ENCODE assay signal across 9 cellular contexts in the genomic region with DNA sequence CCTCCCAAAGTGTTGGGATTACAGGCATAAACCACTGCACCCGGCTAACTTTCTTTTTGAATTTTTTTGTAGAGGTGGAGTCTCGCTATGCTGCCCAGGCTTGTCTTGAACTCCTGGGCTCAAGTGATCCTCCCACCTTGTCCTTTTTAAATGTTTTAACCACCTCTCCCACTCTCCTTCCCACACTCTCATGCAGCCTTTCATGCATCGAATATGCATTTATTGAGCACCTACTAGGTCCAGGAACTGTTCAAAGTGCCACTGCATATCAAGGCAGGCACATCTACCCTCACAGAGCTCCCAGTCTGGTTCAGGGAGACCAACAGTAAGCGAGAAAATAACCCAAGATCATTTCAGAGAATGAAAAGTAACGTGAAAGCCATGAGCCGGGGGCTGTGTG. TPM values are rescaled to one million over a fixed set of nuclear protein-coding genes. Genes with fewer than 3 reads are reported as not detected.
DNase-seq lines count a peak whose midpoint lies in the region; ATAC-seq and TF ChIP-seq lines count a peak whose summit lies in the region.
"Had no signal": no experiment of that assay in that cellular context is flagged by ENCODE, and none has a peak within 500 bp of the region (broad histone marks: within the 10 kb centered on the region; RNA-seq: fewer than 3 reads in every experiment).

No MANE protein-coding gene starts in this region.

- H3K27ac ChIP-seq in stomach smooth muscle (ENCODE audit: low read length): peak overlapping the region; percentile 71

- DNase-seq in T-helper 1 cell (no peak), kidney epithelial cell (ENCODE audit: low read depth) (no peak)
- no peak for DNase-seq in stimulated activated CD4-positive, alpha-beta T cell treated with anti-CD3 and anti-CD28 coated beads, Interleukin-4, amount 100 ng/mL, for 1 hour
- DNase-seq: NCI-H1694 treated with DMSO at 0.1 percent for 48 hours had no signal

- H3K27me3 ChIP-seq in kidney epithelial cell (ENCODE audit: control insufficient read depth, insufficient read depth, low read length) (no peaks in the 10 kb centered on the region), stomach smooth muscle (ENCODE audit: control insufficient read depth in 1 of 2, insufficient read depth in 2 of 2, low read length in 2 of 2) (no peaks in the 10 kb centered on the region)

- H3K9me3 ChIP-seq in stomach smooth muscle (ENCODE audit: control insufficient read depth in 2 of 2, low read length in 2 of 2): no peaks in the 10 kb centered on the region

- H3K36me3 Mint-ChIP-seq in T-helper 1 cell treated with Interleukin-12 subunit alpha and Interleukin-12 subunit beta and Interleukin-4 antibody, amounts not matched to agents 30 μg/mL and 1 μg/mL, for 36 hours (ENCODE audit: low read depth): peaks cover 4% of the 10 kb centered on the region
- H3K36me3 Mint-ChIP-seq in activated naive CD8-positive, alpha-beta T cell: no peaks in the 10 kb centered on the region

- H3K4me3 ChIP-seq in kidney epithelial cell (ENCODE audit: low read depth, low read length) (peak overlapping the region; percentile 98), stomach smooth muscle (ENCODE audit: low read length in 2 of 2) (peak overlapping the region; percentile 61 to 94)

- no peaks in the 10 kb centered on the region for H3K27me3 Mint-ChIP-seq in T-helper 1 cell treated with Interleukin-12 subunit alpha and Interleukin-12 subunit beta and Interleukin-4 antibody, amounts not matched to agents 30 μg/mL and 1 μg/mL, for 36 hours (ENCODE audit: low read depth)
- H3K27me3 Mint-ChIP-seq in activated naive CD8-positive, alpha-beta T cell: no peaks in the 10 kb centered on the region

- H3K4me3 Mint-ChIP-seq in T-helper 1 cell treated with Interleukin-12 subunit alpha and Interleukin-12 subunit beta and Interleukin-4 antibody, amounts not matched to agents 30 μg/mL and 1 μg/mL, for 36 hours: peak overlapping the region; percentile 97
- peak overlapping the region; percentile 95 for H3K4me3 Mint-ChIP-seq in activated naive CD8-positive, alpha-beta T cell

- ATAC-seq in HG03565 (IDR thresholded peaks at IDR 0.05; ENCODE audit: unreplicated experiment): no peak
- ATAC-seq in HG02763 (IDR thresholded peaks at IDR 0.05; ENCODE audit: unreplicated experiment): no peak

- H3K9me3 Mint-ChIP-seq in T-helper 1 cell treated with Interleukin-12 subunit alpha and Interleukin-12 subunit beta and Interleukin-4 antibody, amounts not matched to agents 30 μg/mL and 1 μg/mL, for 36 hours: no peaks in the 10 kb centered on the region
- H3K9me3 Mint-ChIP-seq in activated naive CD8-positive, alpha-beta T cell (ENCODE audit: low read depth): no peaks in the 10 kb centered on the region

- H3K9ac ChIP-seq in stomach smooth muscle (ENCODE audit: low read length in 2 of 2): peak overlapping the region; percentile 88 to 89

- peaks cover 14% of the 10 kb centered on the region for H3K4me1 ChIP-seq in stomach smooth muscle (ENCODE audit: control insufficient read depth, insufficient read depth, low read length)

- peaks cover 19% of the 10 kb centered on the region for H3K4me1 Mint-ChIP-seq in T-helper 1 cell treated with Interleukin-12 subunit alpha and Interleukin-12 subunit beta and Interleukin-4 antibody, amounts not matched to agents 30 μg/mL and 1 μg/mL, for 36 hours (ENCODE audit: low read depth)
- peaks cover 24% of the 10 kb centered on the region for H3K4me1 Mint-ChIP-seq in activated naive CD8-positive, alpha-beta T cell (ENCODE audit: low read depth)

- H3K27ac Mint-ChIP-seq in T-helper 1 cell treated with Interleukin-12 subunit alpha and Interleukin-12 subunit beta and Interleukin-4 antibody, amounts not matched to agents 30 μg/mL and 1 μg/mL, for 36 hours: peak overlapping the region; percentile 96
- H3K27ac Mint-ChIP-seq in activated naive CD8-positive, alpha-beta T cell: peak overlapping the region; percentile 92

- H3K36me3 ChIP-seq in kidney epithelial cell (ENCODE audit: control insufficient read depth, insufficient read depth, low read length) (no peaks in the 10 kb centered on the region), stomach smooth muscle (ENCODE audit: control insufficient read depth in 2 of 2, insufficient read depth in 2 of 2, low read length in 2 of 2) (no peaks in the 10 kb centered on the region)

- no peak for TF ChIP-seq CTCF in kidney epithelial cell (IDR thresholded peaks at IDR 0.05; ENCODE audit: insufficient read depth, low read length, poor library complexity, severe bottlenecking)

RNA-seq across cellular contexts. Expression of a gene that starts 1.2 kb away (rescaled TPM):
- total RNA-seq in kidney epithelial cell: 16.0 and 19.2 TPM in 2 replicates

RNA-seq across cellular contexts. Expression of a gene that starts 37.1 kb away (rescaled TPM):
- total RNA-seq in kidney epithelial cell: 59.5 and 111 TPM in 2 replicates

RNA-seq across cellular contexts. Expression of a gene that starts 38.8 kb away (rescaled TPM):
- total RNA-seq in kidney epithelial cell: 21.0 and 21.4 TPM in 2 replicates
